24 cellular contexts compared by ENCODE assay signal in genomic region chr3:43959498-43960447, GRCh38.
DNase-seq lines count a peak whose midpoint lies in the region; FAIRE-seq and TF ChIP-seq lines count a peak whose summit lies in the region.
"Had no signal": no experiment of that assay in that cellular context is flagged by ENCODE, and none has a peak within 500 bp of the region (broad histone marks: within the 10 kb centered on the region; RNA-seq: fewer than 3 reads in every experiment).

No MANE protein-coding gene starts in this region.

- TF ChIP-seq POLR2A in H54 (IDR thresholded peaks at IDR 0.05; ENCODE audit: low read depth, low read length): no peak

- H3K4me3 Mint-ChIP-seq in neural crest cell: no peak overlapping the region
- H3K4me3 Mint-ChIP-seq: B cell; CD8-positive, alpha-beta T cell; central memory CD8-positive, alpha-beta T cell; immature natural killer cell; memory B cell; stimulated activated naive CD8-positive, alpha-beta T cell treated with anti-CD3 and anti-CD28 coated beads, Interleukin-15, amount 100 ng/mL, for 72 hours; T-helper 2 cell treated with Interferon-gamma antibody and Interleukin-4, amounts not matched to agents 5 μg/mL and 100 μg/mL, for 36 hours had no signal

- TF ChIP-seq CTCF in neural crest cell (conservative IDR thresholded peaks at IDR 0.05): no peak

- peak overlapping the region; percentile 1 for H3K27ac Mint-ChIP-seq in neural crest cell (ENCODE audit: unreplicated experiment)
- H3K27ac Mint-ChIP-seq: B cell; CD8-positive, alpha-beta T cell; immature natural killer cell; memory B cell; stimulated activated naive CD8-positive, alpha-beta T cell treated with anti-CD3 and anti-CD28 coated beads, Interleukin-15, amount 100 ng/mL, for 72 hours; T-helper 2 cell treated with Interferon-gamma antibody and Interleukin-4, amounts not matched to agents 5 μg/mL and 100 μg/mL, for 36 hours had no signal

- no peaks in the 10 kb centered on the region for H3K27me3 ChIP-seq in H7 (ENCODE audit: control insufficient read depth, insufficient read depth, low read length)

- no peaks in the 10 kb centered on the region for H3K36me3 ChIP-seq in H7 (replicated peaks; ENCODE audit: control insufficient read depth, insufficient read depth, low read length)

- H3K36me3 Mint-ChIP-seq in neural crest cell (ENCODE audit: low read depth): no peaks in the 10 kb centered on the region
- H3K36me3 Mint-ChIP-seq: CD8-positive, alpha-beta T cell; immature natural killer cell; memory B cell had no signal

- no peak for FAIRE-seq in H54 (lab: Jason Lieb, UNC)
- FAIRE-seq: HepG2 had no signal

- peaks cover 4% of the 10 kb centered on the region for H3K27me3 Mint-ChIP-seq in neural crest cell (ENCODE audit: low read depth)

- DNase-seq in D341Med (ENCODE audit: low spot score): peak; percentile 73
- peak; percentile 45 for DNase-seq in H7
- DNase-seq in NCI-H82 treated with DMSO at 0.1 percent for 48 hours (lab: John Stamatoyannopoulos, UW; ENCODE audit: unreplicated experiment): peak; percentile 70
- DNase-seq in neural crest cell (ENCODE audit: low read depth, low spot score): no peak
- DNase-seq in stimulated activated naive CD4-positive, alpha-beta T cell treated with Interleukin-2 at 50 U/mL for 16 hours (lab: John Stamatoyannopoulos, UW): no peak
- no peak for DNase-seq in H54 (ENCODE audit: insufficient read length, low spot score)
- no peak for DNase-seq in NCI-H510A (lab: John Stamatoyannopoulos, UW)
- no peak for DNase-seq in stimulated activated CD4-positive, alpha-beta T cell treated with anti-CD3 and anti-CD28 coated beads, Interleukin-12 subunit alpha, Interleukin-12 subunit beta, amount 100 ng/mL, for 4 hours
- DNase-seq: activated CD4-positive, alpha-beta T cell treated with anti-CD3 and anti-CD28 coated beads for 4 hours; activated gamma-delta T cell; activated T-cell treated with anti-CD3 and anti-CD28 coated beads, Interleukin-2, amount 50 U/mL, for 1 hour; CD8-positive, alpha-beta T cell; dermis blood vessel endothelial cell; GF-D8; hippocampal formation; immature natural killer cell; NCI-H1048; nucleus accumbens; stimulated activated naive CD8-positive, alpha-beta T cell treated with anti-CD3 and anti-CD28 coated beads, Interleukin-15, amount 100 ng/mL, for 72 hours had no signal

- no peak overlapping the region for H3K4me3 ChIP-seq in H7 (ENCODE audit: insufficient read depth, low read depth, low read length)

- peaks cover 8% of the 10 kb centered on the region for H3K4me1 Mint-ChIP-seq in neural crest cell
- H3K4me1 Mint-ChIP-seq: central memory CD8-positive, alpha-beta T cell; immature natural killer cell had no signal

- H3K9me3 Mint-ChIP-seq in neural crest cell: no peaks in the 10 kb centered on the region
- H3K9me3 Mint-ChIP-seq: CD8-positive, alpha-beta T cell; central memory CD8-positive, alpha-beta T cell; immature natural killer cell; memory B cell; stimulated activated naive CD8-positive, alpha-beta T cell treated with anti-CD3 and anti-CD28 coated beads, Interleukin-15, amount 100 ng/mL, for 72 hours; T-helper 2 cell treated with Interferon-gamma antibody and Interleukin-4, amounts not matched to agents 5 μg/mL and 100 μg/mL, for 36 hours had no signal

Comparison
In these comparisons a context has a peak if more than half of its experiments do, and no peak if none do; other contexts are left out.
1. DNase-seq: peak in D341Med (single experiment), H7 (single experiment) and NCI-H82 treated with DMSO at 0.1 percent for 48 hours (single experiment); none in neural crest cell (single experiment), stimulated activated naive CD4-positive, alpha-beta T cell treated with Interleukin-2 at 50 U/mL for 16 hours (single experiment), H54 (single experiment), NCI-H510A (single experiment) and stimulated activated CD4-positive, alpha-beta T cell treated with anti-CD3 and anti-CD28 coated beads, Interleukin-12 subunit alpha, Interleukin-12 subunit beta, amount 100 ng/mL, for 4 hours (single experiment).